19 cellular contexts compared by ENCODE assay signal in the genomic region with DNA sequence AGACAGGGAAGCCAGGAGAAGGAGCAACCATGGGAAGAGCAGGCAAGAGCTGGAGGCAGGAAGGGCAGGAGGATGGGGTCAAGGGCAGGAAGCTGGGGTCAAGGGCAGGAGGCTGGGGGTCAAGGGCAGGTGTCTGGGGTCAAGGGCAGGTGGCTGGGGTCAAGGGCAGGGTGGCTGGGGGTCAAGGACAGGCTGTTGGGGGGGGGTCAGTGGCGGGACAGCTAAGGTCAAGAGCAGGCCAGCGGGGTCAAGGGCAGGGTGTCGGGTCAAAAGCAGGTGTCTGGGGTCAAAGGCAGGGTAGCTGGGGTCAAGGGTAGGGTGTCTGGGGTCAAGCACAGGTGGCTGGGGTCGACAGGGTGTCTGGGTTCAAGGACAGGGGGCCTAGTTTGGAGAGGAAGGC. TPM values are rescaled to one million over a fixed set of nuclear protein-coding genes. Genes with fewer than 3 reads are reported as not detected.
DNase-seq lines count a peak whose midpoint lies in the region; ATAC-seq and TF ChIP-seq lines count a peak whose summit lies in the region.
"Had no signal": no experiment of that assay in that cellular context is flagged by ENCODE, and none has a peak within 500 bp of the region (broad histone marks: within the 10 kb centered on the region; RNA-seq: fewer than 3 reads in every experiment).

No MANE protein-coding gene starts in this region.

- peaks cover 12% of the 10 kb centered on the region for H3K4me1 Mint-ChIP-seq in T-helper 2 cell treated with Interferon-gamma antibody and Interleukin-4, amounts not matched to agents 5 μg/mL and 100 μg/mL, for 36 hours (ENCODE audit: low read depth)
- H3K4me1 Mint-ChIP-seq in IgD-negative memory B cell: peaks cover 0 to 11% (median 9%) of the 10 kb centered on the region in 3 donors
- peaks cover 22% of the 10 kb centered on the region for H3K4me1 Mint-ChIP-seq in activated naive CD8-positive, alpha-beta T cell treated with anti-CD3 and anti-CD28 coated beads, Interleukin-2, amount 50 U/mL, for 24 hours
- peaks cover 28 to 40% of the 10 kb centered on the region in 2 donors for H3K4me1 Mint-ChIP-seq in natural killer cell

- no peaks in the 10 kb centered on the region for H3K9me3 Mint-ChIP-seq in T-helper 2 cell treated with Interferon-gamma antibody and Interleukin-4, amounts not matched to agents 5 μg/mL and 100 μg/mL, for 36 hours
- no peaks in the 10 kb centered on the region for H3K9me3 Mint-ChIP-seq in IgD-negative memory B cell
- no peaks in the 10 kb centered on the region for H3K9me3 Mint-ChIP-seq in activated naive CD8-positive, alpha-beta T cell treated with anti-CD3 and anti-CD28 coated beads, Interleukin-2, amount 50 U/mL, for 24 hours
- no peaks in the 10 kb centered on the region for H3K9me3 Mint-ChIP-seq in natural killer cell
- H3K9me3 Mint-ChIP-seq: GM23338 had no signal

- H3K27ac Mint-ChIP-seq in T-helper 2 cell treated with Interferon-gamma antibody and Interleukin-4, amounts not matched to agents 5 μg/mL and 100 μg/mL, for 36 hours: peak overlapping the region; percentile 56
- peak overlapping the region in 2 of 3 donors; percentile 91 to 92 for H3K27ac Mint-ChIP-seq in IgD-negative memory B cell
- H3K27ac Mint-ChIP-seq in activated naive CD8-positive, alpha-beta T cell treated with anti-CD3 and anti-CD28 coated beads, Interleukin-2, amount 50 U/mL, for 24 hours: peak overlapping the region; percentile 72
- H3K27ac Mint-ChIP-seq in natural killer cell: peak overlapping the region; percentile 91 to 95
- H3K27ac Mint-ChIP-seq: GM23338, progenitor cell of endocrine pancreas had no signal

- H3K4me3 Mint-ChIP-seq in T-helper 2 cell treated with Interferon-gamma antibody and Interleukin-4, amounts not matched to agents 5 μg/mL and 100 μg/mL, for 36 hours: peak overlapping the region; percentile 27
- no peak overlapping the region for H3K4me3 Mint-ChIP-seq in IgD-negative memory B cell
- H3K4me3 Mint-ChIP-seq in activated naive CD8-positive, alpha-beta T cell treated with anti-CD3 and anti-CD28 coated beads, Interleukin-2, amount 50 U/mL, for 24 hours: no peak overlapping the region
- peak overlapping the region; percentile 74 for H3K4me3 Mint-ChIP-seq in natural killer cell
- H3K4me3 Mint-ChIP-seq: GM23338 had no signal

- no peaks in the 10 kb centered on the region for H3K27me3 Mint-ChIP-seq in T-helper 2 cell treated with Interferon-gamma antibody and Interleukin-4, amounts not matched to agents 5 μg/mL and 100 μg/mL, for 36 hours (ENCODE audit: low read depth)
- H3K27me3 Mint-ChIP-seq in IgD-negative memory B cell (no peaks in the 10 kb centered on the region), natural killer cell (ENCODE audit: low read depth in 2 of 2) (no peaks in the 10 kb centered on the region)
- no peaks in the 10 kb centered on the region for H3K27me3 Mint-ChIP-seq in activated naive CD8-positive, alpha-beta T cell treated with anti-CD3 and anti-CD28 coated beads, Interleukin-2, amount 50 U/mL, for 24 hours
- H3K27me3 Mint-ChIP-seq: progenitor cell of endocrine pancreas had no signal

- peaks cover 6% of the 10 kb centered on the region for H3K36me3 Mint-ChIP-seq in T-helper 2 cell treated with Interferon-gamma antibody and Interleukin-4, amounts not matched to agents 5 μg/mL and 100 μg/mL, for 36 hours (ENCODE audit: low read depth)
- H3K36me3 Mint-ChIP-seq in IgD-negative memory B cell: peaks cover 7% of the 10 kb centered on the region
- no peaks in the 10 kb centered on the region for H3K36me3 Mint-ChIP-seq in activated naive CD8-positive, alpha-beta T cell treated with anti-CD3 and anti-CD28 coated beads, Interleukin-2, amount 50 U/mL, for 24 hours (ENCODE audit: low read depth)
- H3K36me3 Mint-ChIP-seq in natural killer cell: no peaks in the 10 kb centered on the region

- TF ChIP-seq CTCF in natural killer cell (IDR thresholded peaks at IDR 0.05): no peak

- intact Hi-C loops in natural killer cell (cut with micrococcal nuclease): no loop called here

- no peak for DNase-seq in T-helper 2 cell treated with Interferon-gamma antibody and Interleukin-4, amounts not matched to agents 5 μg/mL and 100 μg/mL, for 36 hours (ENCODE audit: low spot score)
- no peak for DNase-seq in T-helper 2 cell
- DNase-seq in activated naive CD8-positive, alpha-beta T cell treated with anti-CD3 and anti-CD28 coated beads, Interleukin-2, amount 50 U/mL, for 24 hours: no peak
- no peak for DNase-seq in natural killer cell
- no peak for DNase-seq in DMS53 (lab: John Stamatoyannopoulos, UW)
- DNase-seq: activated CD8-positive, alpha-beta memory T cell treated with anti-CD3 and anti-CD28 coated beads for 24 hours; activated effector memory CD4-positive, alpha-beta T cell treated with Interleukin-2 at 50 U/mL for 16 hours; DMS 273 treated with DMSO at 0.1 percent for 48 hours; GDM1; NCI-H1417 treated with DMSO at 0.1 percent for 48 hours; NCI-H2171; stimulated activated CD4-positive, alpha-beta T cell treated with anti-CD3 and anti-CD28 coated beads, Interleukin-1b, Interleukin-23, amount 100 ng/mL, for 48 hours; SW 1271 had no signal

- ATAC-seq in activated naive CD8-positive, alpha-beta T cell treated with anti-CD3 and anti-CD28 coated beads, Interleukin-2, amount 50 U/mL, for 24 hours: no peak
- ATAC-seq in natural killer cell: no peak
- no peak for ATAC-seq in HG02571 (IDR thresholded peaks at IDR 0.05; ENCODE audit: unreplicated experiment)
- no peak for ATAC-seq in GM18517 (IDR thresholded peaks at IDR 0.05; ENCODE audit: unreplicated experiment)
- ATAC-seq: GM23338, Right ventricle myocardium inferior had no signal

RNA-seq across cellular contexts. Expression of a gene that starts 24.2 kb away (rescaled TPM):
- 5.8 TPM for polyA plus RNA-seq in IgD-negative memory B cell
- 100 to 1,000 TPM in 2 of 3 donors, 10 to 100 TPM in 1; 70.3 to 129 (median 100) TPM for total RNA-seq in natural killer cell

Comparison
In these comparisons a context has a peak if more than half of its experiments do, and no peak if none do; other contexts are left out.
1. H3K4me3 Mint-ChIP-seq: peak in T-helper 2 cell treated with Interferon-gamma antibody and Interleukin-4, amounts not matched to agents 5 μg/mL and 100 μg/mL, for 36 hours (single experiment) and natural killer cell (single experiment); none in IgD-negative memory B cell (0 of 4) and activated naive CD8-positive, alpha-beta T cell treated with anti-CD3 and anti-CD28 coated beads, Interleukin-2, amount 50 U/mL, for 24 hours (single experiment).
2. Peak in every context shown above with its lines, with median percentiles within 50 percentile points of each other: H3K27ac Mint-ChIP-seq.